1 cellular context compared by ENCODE assay signal in the genomic region with DNA sequence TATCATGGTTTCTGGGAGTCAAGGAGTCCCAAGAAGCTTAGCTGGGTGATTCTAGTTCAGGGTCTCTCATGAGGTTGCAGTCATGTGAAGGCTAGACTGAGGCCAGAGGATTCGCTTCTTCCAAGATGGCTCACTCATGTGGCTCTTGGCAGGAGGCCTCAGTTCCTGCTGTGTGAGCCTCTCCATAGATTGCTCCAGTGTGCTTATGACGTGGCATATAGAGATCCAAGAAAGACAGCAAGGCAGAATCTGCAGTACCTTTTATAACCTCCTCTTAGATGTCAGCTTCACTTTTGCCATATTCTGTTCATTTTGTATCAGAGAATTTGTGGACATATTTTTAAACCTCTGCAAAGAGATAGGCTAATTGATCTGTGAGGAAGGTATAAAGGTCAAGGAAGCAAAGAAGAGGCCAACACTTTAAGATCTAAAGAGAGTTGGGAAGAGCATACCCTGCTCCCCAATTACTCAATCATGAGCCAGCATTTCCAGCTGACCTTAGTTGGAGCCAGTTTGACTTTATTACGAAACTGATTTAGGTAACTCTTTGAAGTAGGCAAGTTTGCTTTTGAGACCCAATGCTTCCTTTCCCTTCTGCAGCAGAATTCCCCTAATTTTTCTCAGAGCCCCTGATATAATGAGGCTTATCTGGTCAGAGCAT.
TF ChIP-seq lines count a peak whose summit lies in the region.

No MANE protein-coding gene starts in this region.

TF ChIP-seq in HepG2, 621 proteins besides CTCF, POLR2A, EP300 and RAD21 (continued from another document and continues in another):
- TF ChIP-seq, protein P1, sequence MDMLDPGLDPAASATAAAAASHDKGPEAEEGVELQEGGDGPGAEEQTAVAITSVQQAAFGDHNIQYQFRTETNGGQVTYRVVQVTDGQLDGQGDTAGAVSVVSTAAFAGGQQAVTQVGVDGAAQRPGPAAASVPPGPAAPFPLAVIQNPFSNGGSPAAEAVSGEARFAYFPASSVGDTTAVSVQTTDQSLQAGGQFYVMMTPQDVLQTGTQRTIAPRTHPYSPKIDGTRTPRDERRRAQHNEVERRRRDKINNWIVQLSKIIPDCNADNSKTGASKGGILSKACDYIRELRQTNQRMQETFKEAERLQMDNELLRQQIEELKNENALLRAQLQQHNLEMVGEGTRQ (IDR thresholded peaks at IDR 0.05; ENCODE audit: low read depth, low read length) = no peak
- TF ChIP-seq, protein P1 (CRISPR knock-in tag; IDR thresholded peaks at IDR 0.05; ENCODE audit: borderline replicate concordance) = no peak
- TF ChIP-seq IRF2 (CRISPR knock-in tag; IDR thresholded peaks at IDR 0.05) (peak; percentile 59; the same call in 1 of the 2 replicates), ETV5 (CRISPR knock-in tag; IDR thresholded peaks at IDR 0.05; ENCODE audit: borderline replicate concordance) (peak; percentile 30; the same call in 1 of the 2 replicates), DMAP1 (CRISPR knock-in tag; IDR thresholded peaks at IDR 0.05) (peak; percentile 56; the same call in 1 of the 2 replicates), SP5 (CRISPR knock-in tag; IDR thresholded peaks at IDR 0.05; ENCODE audit: borderline replicate concordance, low read depth) (no peak), CENPX (CRISPR knock-in tag; IDR thresholded peaks at IDR 0.05) (no peak), FOXA1 (IDR thresholded peaks at IDR 0.05) (no peak), FOXA1 (CRISPR knock-in tag; IDR thresholded peaks at IDR 0.05) (peak; percentile 49; the same call in 1 of the 2 replicates), CBX1 (IDR thresholded peaks at IDR 0.05; ENCODE audit: low read depth) (peak; percentile 32), ZNF678 (CRISPR knock-in tag; IDR thresholded peaks at IDR 0.05) (no peak), ZNF329 (CRISPR knock-in tag; IDR thresholded peaks at IDR 0.05; ENCODE audit: low read depth) (no peak), PHF5A (CRISPR knock-in tag; IDR thresholded peaks at IDR 0.05; ENCODE audit: low read depth, unreplicated experiment) (peak; percentile 59), KLF16 (CRISPR knock-in tag; IDR thresholded peaks at IDR 0.05) (0 out of 4 replicates have a peak, but pooled peaks of 1 of the 2 experiments have one; percentile 54), CREM (IDR thresholded peaks at IDR 0.05) (peak; percentile 85), CREM (CRISPR knock-in tag; IDR thresholded peaks at IDR 0.05) (no peak), TAF1 (CRISPR knock-in tag; IDR thresholded peaks at IDR 0.05) (no peak), ZNF292 (CRISPR knock-in tag; IDR thresholded peaks at IDR 0.05; ENCODE audit: borderline replicate concordance, low read depth) (peak; percentile 72; the same call in 1 of the 2 replicates), KLF6 (CRISPR knock-in tag; IDR thresholded peaks at IDR 0.05) (peak; percentile 74; the same call in 1 of the 2 replicates), ZMAT3 (CRISPR knock-in tag; conservative IDR thresholded peaks at IDR 0.05) (0 out of 2 replicates have a peak, but pooled peaks have one; percentile 15), ZNF430 (CRISPR knock-in tag; IDR thresholded peaks at IDR 0.05) (no peak), KDM4B (CRISPR knock-in tag; IDR thresholded peaks at IDR 0.05) (peak; percentile 22; the same call in 1 of the 2 replicates), NRL (CRISPR knock-in tag; IDR thresholded peaks at IDR 0.05; ENCODE audit: borderline replicate concordance) (no peak), RBM39 (IDR thresholded peaks at IDR 0.05; ENCODE audit: low read depth, low read length, poor library complexity, severe bottlenecking) (no peak), ZNF326 (CRISPR knock-in tag; IDR thresholded peaks at IDR 0.05; ENCODE audit: borderline replicate concordance) (no peak), TEAD3 (CRISPR knock-in tag; optimal IDR thresholded peaks at IDR 0.05; ENCODE audit: borderline replicate concordance) (peak; percentile 79), ZNF331 (CRISPR knock-in tag; IDR thresholded peaks at IDR 0.05) (peak; percentile 86), POGZ (CRISPR knock-in tag; IDR thresholded peaks at IDR 0.05) (peak; percentile 84), CCDC6 (CRISPR knock-in tag; IDR thresholded peaks at IDR 0.05) (0 out of 2 replicates have a peak, but pooled peaks have one; percentile 34)
- TF ChIP-seq, protein P2, sequence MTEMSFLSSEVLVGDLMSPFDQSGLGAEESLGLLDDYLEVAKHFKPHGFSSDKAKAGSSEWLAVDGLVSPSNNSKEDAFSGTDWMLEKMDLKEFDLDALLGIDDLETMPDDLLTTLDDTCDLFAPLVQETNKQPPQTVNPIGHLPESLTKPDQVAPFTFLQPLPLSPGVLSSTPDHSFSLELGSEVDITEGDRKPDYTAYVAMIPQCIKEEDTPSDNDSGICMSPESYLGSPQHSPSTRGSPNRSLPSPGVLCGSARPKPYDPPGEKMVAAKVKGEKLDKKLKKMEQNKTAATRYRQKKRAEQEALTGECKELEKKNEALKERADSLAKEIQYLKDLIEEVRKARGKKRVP (CRISPR knock-in tag; IDR thresholded peaks at IDR 0.05) = peak in 1 of 2 experiments; percentile 61; a peak in 1 of 4 replicates
- TF ChIP-seq, protein P3, sequence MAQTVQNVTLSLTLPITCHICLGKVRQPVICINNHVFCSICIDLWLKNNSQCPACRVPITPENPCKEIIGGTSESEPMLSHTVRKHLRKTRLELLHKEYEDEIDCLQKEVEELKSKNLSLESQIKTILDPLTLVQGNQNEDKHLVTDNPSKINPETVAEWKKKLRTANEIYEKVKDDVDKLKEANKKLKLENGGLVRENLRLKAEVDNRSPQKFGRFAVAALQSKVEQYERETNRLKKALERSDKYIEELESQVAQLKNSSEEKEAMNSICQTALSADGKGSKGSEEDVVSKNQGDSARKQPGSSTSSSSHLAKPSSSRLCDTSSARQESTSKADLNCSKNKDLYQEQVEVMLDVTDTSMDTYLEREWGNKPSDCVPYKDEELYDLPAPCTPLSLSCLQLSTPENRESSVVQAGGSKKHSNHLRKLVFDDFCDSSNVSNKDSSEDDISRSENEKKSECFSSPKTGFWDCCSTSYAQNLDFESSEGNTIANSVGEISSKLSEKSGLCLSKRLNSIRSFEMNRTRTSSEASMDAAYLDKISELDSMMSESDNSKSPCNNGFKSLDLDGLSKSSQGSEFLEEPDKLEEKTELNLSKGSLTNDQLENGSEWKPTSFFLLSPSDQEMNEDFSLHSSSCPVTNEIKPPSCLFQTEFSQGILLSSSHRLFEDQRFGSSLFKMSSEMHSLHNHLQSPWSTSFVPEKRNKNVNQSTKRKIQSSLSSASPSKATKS (CRISPR knock-in tag; IDR thresholded peaks at IDR 0.05) = no peak
- TF ChIP-seq, protein P4, sequence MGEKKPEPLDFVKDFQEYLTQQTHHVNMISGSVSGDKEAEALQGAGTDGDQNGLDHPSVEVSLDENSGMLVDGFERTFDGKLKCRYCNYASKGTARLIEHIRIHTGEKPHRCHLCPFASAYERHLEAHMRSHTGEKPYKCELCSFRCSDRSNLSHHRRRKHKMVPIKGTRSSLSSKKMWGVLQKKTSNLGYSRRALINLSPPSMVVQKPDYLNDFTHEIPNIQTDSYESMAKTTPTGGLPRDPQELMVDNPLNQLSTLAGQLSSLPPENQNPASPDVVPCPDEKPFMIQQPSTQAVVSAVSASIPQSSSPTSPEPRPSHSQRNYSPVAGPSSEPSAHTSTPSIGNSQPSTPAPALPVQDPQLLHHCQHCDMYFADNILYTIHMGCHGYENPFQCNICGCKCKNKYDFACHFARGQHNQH (CRISPR knock-in tag; IDR thresholded peaks at IDR 0.05) = 0 out of 2 replicates have a peak, but pooled peaks have one; percentile 29
- TF ChIP-seq, protein P5, sequence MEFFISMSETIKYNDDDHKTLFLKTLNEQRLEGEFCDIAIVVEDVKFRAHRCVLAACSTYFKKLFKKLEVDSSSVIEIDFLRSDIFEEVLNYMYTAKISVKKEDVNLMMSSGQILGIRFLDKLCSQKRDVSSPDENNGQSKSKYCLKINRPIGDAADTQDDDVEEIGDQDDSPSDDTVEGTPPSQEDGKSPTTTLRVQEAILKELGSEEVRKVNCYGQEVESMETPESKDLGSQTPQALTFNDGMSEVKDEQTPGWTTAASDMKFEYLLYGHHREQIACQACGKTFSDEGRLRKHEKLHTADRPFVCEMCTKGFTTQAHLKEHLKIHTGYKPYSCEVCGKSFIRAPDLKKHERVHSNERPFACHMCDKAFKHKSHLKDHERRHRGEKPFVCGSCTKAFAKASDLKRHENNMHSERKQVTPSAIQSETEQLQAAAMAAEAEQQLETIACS (CRISPR knock-in tag; IDR thresholded peaks at IDR 0.05) = no peak
- TF ChIP-seq, protein P6, sequence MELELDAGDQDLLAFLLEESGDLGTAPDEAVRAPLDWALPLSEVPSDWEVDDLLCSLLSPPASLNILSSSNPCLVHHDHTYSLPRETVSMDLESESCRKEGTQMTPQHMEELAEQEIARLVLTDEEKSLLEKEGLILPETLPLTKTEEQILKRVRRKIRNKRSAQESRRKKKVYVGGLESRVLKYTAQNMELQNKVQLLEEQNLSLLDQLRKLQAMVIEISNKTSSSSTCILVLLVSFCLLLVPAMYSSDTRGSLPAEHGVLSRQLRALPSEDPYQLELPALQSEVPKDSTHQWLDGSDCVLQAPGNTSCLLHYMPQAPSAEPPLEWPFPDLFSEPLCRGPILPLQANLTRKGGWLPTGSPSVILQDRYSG (CRISPR knock-in tag; IDR thresholded peaks at IDR 0.05) = no peak
- TF ChIP-seq, protein P7, sequence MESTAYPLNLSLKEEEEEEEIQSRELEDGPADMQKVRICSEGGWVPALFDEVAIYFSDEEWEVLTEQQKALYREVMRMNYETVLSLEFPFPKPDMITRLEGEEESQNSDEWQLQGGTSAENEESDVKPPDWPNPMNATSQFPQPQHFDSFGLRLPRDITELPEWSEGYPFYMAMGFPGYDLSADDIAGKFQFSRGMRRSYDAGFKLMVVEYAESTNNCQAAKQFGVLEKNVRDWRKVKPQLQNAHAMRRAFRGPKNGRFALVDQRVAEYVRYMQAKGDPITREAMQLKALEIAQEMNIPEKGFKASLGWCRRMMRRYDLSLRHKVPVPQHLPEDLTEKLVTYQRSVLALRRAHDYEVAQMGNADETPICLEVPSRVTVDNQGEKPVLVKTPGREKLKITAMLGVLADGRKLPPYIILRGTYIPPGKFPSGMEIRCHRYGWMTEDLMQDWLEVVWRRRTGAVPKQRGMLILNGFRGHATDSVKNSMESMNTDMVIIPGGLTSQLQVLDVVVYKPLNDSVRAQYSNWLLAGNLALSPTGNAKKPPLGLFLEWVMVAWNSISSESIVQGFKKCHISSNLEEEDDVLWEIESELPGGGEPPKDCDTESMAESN (CRISPR knock-in tag; conservative IDR thresholded peaks at IDR 0.05) = 0 out of 2 replicates have a peak, but pooled peaks have one; percentile 41
- TF ChIP-seq, protein P8, sequence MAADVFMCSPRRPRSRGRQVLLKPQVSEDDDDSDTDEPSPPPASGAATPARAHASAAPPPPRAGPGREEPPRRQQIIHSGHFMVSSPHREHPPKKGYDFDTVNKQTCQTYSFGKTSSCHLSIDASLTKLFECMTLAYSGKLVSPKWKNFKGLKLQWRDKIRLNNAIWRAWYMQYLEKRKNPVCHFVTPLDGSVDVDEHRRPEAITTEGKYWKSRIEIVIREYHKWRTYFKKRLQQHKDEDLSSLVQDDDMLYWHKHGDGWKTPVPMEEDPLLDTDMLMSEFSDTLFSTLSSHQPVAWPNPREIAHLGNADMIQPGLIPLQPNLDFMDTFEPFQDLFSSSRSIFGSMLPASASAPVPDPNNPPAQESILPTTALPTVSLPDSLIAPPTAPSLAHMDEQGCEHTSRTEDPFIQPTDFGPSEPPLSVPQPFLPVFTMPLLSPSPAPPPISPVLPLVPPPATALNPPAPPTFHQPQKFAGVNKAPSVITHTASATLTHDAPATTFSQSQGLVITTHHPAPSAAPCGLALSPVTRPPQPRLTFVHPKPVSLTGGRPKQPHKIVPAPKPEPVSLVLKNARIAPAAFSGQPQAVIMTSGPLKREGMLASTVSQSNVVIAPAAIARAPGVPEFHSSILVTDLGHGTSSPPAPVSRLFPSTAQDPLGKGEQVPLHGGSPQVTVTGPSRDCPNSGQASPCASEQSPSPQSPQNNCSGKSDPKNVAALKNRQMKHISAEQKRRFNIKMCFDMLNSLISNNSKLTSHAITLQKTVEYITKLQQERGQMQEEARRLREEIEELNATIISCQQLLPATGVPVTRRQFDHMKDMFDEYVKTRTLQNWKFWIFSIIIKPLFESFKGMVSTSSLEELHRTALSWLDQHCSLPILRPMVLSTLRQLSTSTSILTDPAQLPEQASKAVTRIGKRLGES (CRISPR knock-in tag; IDR thresholded peaks at IDR 0.05; ENCODE audit: borderline replicate concordance) = no peak
- TF ChIP-seq, protein P9, sequence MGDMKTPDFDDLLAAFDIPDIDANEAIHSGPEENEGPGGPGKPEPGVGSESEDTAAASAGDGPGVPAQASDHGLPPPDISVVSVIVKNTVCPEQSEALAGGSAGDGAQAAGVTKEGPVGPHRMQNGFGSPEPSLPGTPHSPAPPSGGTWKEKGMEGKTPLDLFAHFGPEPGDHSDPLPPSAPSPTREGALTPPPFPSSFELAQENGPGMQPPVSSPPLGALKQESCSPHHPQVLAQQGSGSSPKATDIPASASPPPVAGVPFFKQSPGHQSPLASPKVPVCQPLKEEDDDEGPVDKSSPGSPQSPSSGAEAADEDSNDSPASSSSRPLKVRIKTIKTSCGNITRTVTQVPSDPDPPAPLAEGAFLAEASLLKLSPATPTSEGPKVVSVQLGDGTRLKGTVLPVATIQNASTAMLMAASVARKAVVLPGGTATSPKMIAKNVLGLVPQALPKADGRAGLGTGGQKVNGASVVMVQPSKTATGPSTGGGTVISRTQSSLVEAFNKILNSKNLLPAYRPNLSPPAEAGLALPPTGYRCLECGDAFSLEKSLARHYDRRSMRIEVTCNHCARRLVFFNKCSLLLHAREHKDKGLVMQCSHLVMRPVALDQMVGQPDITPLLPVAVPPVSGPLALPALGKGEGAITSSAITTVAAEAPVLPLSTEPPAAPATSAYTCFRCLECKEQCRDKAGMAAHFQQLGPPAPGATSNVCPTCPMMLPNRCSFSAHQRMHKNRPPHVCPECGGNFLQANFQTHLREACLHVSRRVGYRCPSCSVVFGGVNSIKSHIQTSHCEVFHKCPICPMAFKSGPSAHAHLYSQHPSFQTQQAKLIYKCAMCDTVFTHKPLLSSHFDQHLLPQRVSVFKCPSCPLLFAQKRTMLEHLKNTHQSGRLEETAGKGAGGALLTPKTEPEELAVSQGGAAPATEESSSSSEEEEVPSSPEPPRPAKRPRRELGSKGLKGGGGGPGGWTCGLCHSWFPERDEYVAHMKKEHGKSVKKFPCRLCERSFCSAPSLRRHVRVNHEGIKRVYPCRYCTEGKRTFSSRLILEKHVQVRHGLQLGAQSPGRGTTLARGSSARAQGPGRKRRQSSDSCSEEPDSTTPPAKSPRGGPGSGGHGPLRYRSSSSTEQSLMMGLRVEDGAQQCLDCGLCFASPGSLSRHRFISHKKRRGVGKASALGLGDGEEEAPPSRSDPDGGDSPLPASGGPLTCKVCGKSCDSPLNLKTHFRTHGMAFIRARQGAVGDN (CRISPR knock-in tag; IDR thresholded peaks at IDR 0.05) = no peak
